18 cellular contexts compared by ENCODE assay signal in genomic region chr10:6501931-6502330, GRCh38.
DNase-seq lines count a peak whose midpoint lies in the region; ATAC-seq and TF ChIP-seq lines count a peak whose summit lies in the region.
"Had no signal": no experiment of that assay in that cellular context is flagged by ENCODE, and none has a peak within 500 bp of the region (broad histone marks: within the 10 kb centered on the region; RNA-seq: fewer than 3 reads in every experiment).

No MANE protein-coding gene starts in this region.

- CTCF ChIA-PET in Calu3 (lab: Charles Lee), result no interaction called here
- CTCF ChIA-PET in naive thymus-derived CD4-positive, alpha-beta T cell (lab: Charles Lee), result no interaction called here
- CTCF ChIA-PET in CD8-positive, alpha-beta T cell (lab: Charles Lee), result interaction anchor here (0.7 to 1.3 kb wide), 4 partner anchors 28 to 784 kb away, joined by 3 to 5 read pairs (median 4); no protein-coding TSS in a partner anchor

- peaks cover 15 to 35% of the 10 kb centered on the region in 2 donors for H3K4me1 ChIP-seq in naive thymus-derived CD4-positive, alpha-beta T cell (ENCODE audit: control insufficient read depth in 2 of 2, insufficient read depth in 2 of 2, low read length in 2 of 2)
- H3K4me1 ChIP-seq in CD8-positive, alpha-beta T cell (ENCODE audit: insufficient read depth, low read length), result peaks cover 16% of the 10 kb centered on the region
- H3K4me1 ChIP-seq: ascending aorta, upper lobe of right lung had no signal

- peaks cover 57% of the 10 kb centered on the region for H3K27me3 Mint-ChIP-seq in Calu3 (ENCODE audit: unreplicated experiment)
- no peaks in the 10 kb centered on the region for H3K27me3 Mint-ChIP-seq in activated naive CD8-positive, alpha-beta T cell treated with anti-CD3 and anti-CD28 coated beads, Interleukin-2, amount 50 U/mL, for 24 hours
- no peaks in the 10 kb centered on the region for H3K27me3 Mint-ChIP-seq in naive thymus-derived CD4-positive, alpha-beta T cell
- H3K27me3 Mint-ChIP-seq in CD8-positive, alpha-beta T cell (ENCODE audit: low read depth), result no peaks in the 10 kb centered on the region

- peak; percentile 24 for DNase-seq in Calu3
- peak; percentile 29 for DNase-seq in M059J (ENCODE audit: low read depth)
- no peak for DNase-seq in activated naive CD8-positive, alpha-beta T cell treated with anti-CD3 and anti-CD28 coated beads, Interleukin-2, amount 50 U/mL, for 24 hours
- DNase-seq in naive thymus-derived CD4-positive, alpha-beta T cell, result no peak
- DNase-seq in stimulated activated naive CD4-positive, alpha-beta T cell treated with Interleukin-2 at 50 U/mL for 16 hours (lab: John Stamatoyannopoulos, UW), result no peak
- DNase-seq in CD8-positive, alpha-beta T cell, result no peak
- DNase-seq in medulla oblongata (ENCODE audit: extremely low spot score), result no peak
- DNase-seq: effector CD4-positive, alpha-beta T cell; mesendoderm; NCI-H1417 treated with DMSO at 0.1 percent for 48 hours; NCI-H526; Right ventricle myocardium superior; stimulated activated CD4-positive, alpha-beta T cell treated with anti-CD3 and anti-CD28 coated beads, Interleukin-2, amount 100 ng/mL, for 48 hours; upper lobe of right lung had no signal

- H3K9me3 Mint-ChIP-seq in Calu3 (ENCODE audit: low read depth, unreplicated experiment), result no peaks in the 10 kb centered on the region
- no peaks in the 10 kb centered on the region for H3K9me3 Mint-ChIP-seq in activated naive CD8-positive, alpha-beta T cell treated with anti-CD3 and anti-CD28 coated beads, Interleukin-2, amount 50 U/mL, for 24 hours
- H3K9me3 Mint-ChIP-seq in naive thymus-derived CD4-positive, alpha-beta T cell, result peaks cover 0 to 11% (median 0%) of the 10 kb centered on the region in 11 donors
- peaks cover 5% of the 10 kb centered on the region for H3K9me3 Mint-ChIP-seq in CD8-positive, alpha-beta T cell
- H3K9me3 Mint-ChIP-seq: nephron had no signal

- peak overlapping the region; percentile 8 for H3K4me3 Mint-ChIP-seq in Calu3 (ENCODE audit: low read depth, unreplicated experiment)
- peak overlapping the region; percentile 36 for H3K4me3 Mint-ChIP-seq in activated naive CD8-positive, alpha-beta T cell treated with anti-CD3 and anti-CD28 coated beads, Interleukin-2, amount 50 U/mL, for 24 hours
- no peak overlapping the region for H3K4me3 Mint-ChIP-seq in naive thymus-derived CD4-positive, alpha-beta T cell
- no peak overlapping the region for H3K4me3 Mint-ChIP-seq in CD8-positive, alpha-beta T cell
- H3K4me3 Mint-ChIP-seq: nephron had no signal

- H3K27ac Mint-ChIP-seq in Calu3 (ENCODE audit: unreplicated experiment), result peak overlapping the region; percentile 1
- peak overlapping the region; percentile 91 for H3K27ac Mint-ChIP-seq in activated naive CD8-positive, alpha-beta T cell treated with anti-CD3 and anti-CD28 coated beads, Interleukin-2, amount 50 U/mL, for 24 hours
- H3K27ac Mint-ChIP-seq in naive thymus-derived CD4-positive, alpha-beta T cell, result peak overlapping the region; percentile 19 to 92 (median 79)
- no peak overlapping the region for H3K27ac Mint-ChIP-seq in CD8-positive, alpha-beta T cell
- H3K27ac Mint-ChIP-seq: nephron had no signal

- H3K36me3 Mint-ChIP-seq in Calu3 (ENCODE audit: insufficient read depth, unreplicated experiment), result no peaks in the 10 kb centered on the region
- H3K36me3 Mint-ChIP-seq in activated naive CD8-positive, alpha-beta T cell treated with anti-CD3 and anti-CD28 coated beads, Interleukin-2, amount 50 U/mL, for 24 hours (ENCODE audit: low read depth), result peaks cover 63% of the 10 kb centered on the region
- peaks cover 31 to 63% (median 47%) of the 10 kb centered on the region in 5 donors for H3K36me3 Mint-ChIP-seq in naive thymus-derived CD4-positive, alpha-beta T cell
- H3K36me3 Mint-ChIP-seq in CD8-positive, alpha-beta T cell, result peaks cover 64% of the 10 kb centered on the region

- H3K9me3 ChIP-seq in naive thymus-derived CD4-positive, alpha-beta T cell (ENCODE audit: control insufficient read depth in 2 of 3, low read length in 3 of 3), result no peaks in the 10 kb centered on the region
- H3K9me3 ChIP-seq in CD8-positive, alpha-beta T cell (ENCODE audit: low read length), result no peaks in the 10 kb centered on the region
- H3K9me3 ChIP-seq: ascending aorta, upper lobe of right lung had no signal

- H3K27ac ChIP-seq in naive thymus-derived CD4-positive, alpha-beta T cell (ENCODE audit: low read depth, low read length), result no peak overlapping the region
- no peak overlapping the region for H3K27ac ChIP-seq in CD8-positive, alpha-beta T cell (ENCODE audit: low read depth, low read length)
- H3K27ac ChIP-seq: ascending aorta, skin epidermis, upper lobe of right lung, VCaP had no signal

- H3K4me1 Mint-ChIP-seq in Calu3 (ENCODE audit: low read depth, unreplicated experiment), result peaks cover 19% of the 10 kb centered on the region
- H3K4me1 Mint-ChIP-seq in activated naive CD8-positive, alpha-beta T cell treated with anti-CD3 and anti-CD28 coated beads, Interleukin-2, amount 50 U/mL, for 24 hours, result peaks cover 64% of the 10 kb centered on the region
- H3K4me1 Mint-ChIP-seq in naive thymus-derived CD4-positive, alpha-beta T cell, result peaks cover 38 to 62% (median 49%) of the 10 kb centered on the region in 7 donors
- H3K4me1 Mint-ChIP-seq in CD8-positive, alpha-beta T cell (ENCODE audit: low read depth), result peaks cover 40% of the 10 kb centered on the region
- H3K4me1 Mint-ChIP-seq: nephron had no signal

- ATAC-seq in activated naive CD8-positive, alpha-beta T cell treated with anti-CD3 and anti-CD28 coated beads, Interleukin-2, amount 50 U/mL, for 24 hours, result no peak
- ATAC-seq in naive thymus-derived CD4-positive, alpha-beta T cell, result no peak
- no peak for ATAC-seq in CD8-positive, alpha-beta T cell
- ATAC-seq: upper lobe of right lung had no signal

- H3K36me3 ChIP-seq in naive thymus-derived CD4-positive, alpha-beta T cell (ENCODE audit: control insufficient read depth in 2 of 3, insufficient read depth in 3 of 3, low read length in 3 of 3), result peaks cover 19 to 59% (median 22%) of the 10 kb centered on the region in 3 experiments
- H3K36me3 ChIP-seq in CD8-positive, alpha-beta T cell (ENCODE audit: insufficient read depth, low read length), result peaks cover 25% of the 10 kb centered on the region
- H3K36me3 ChIP-seq: ascending aorta, upper lobe of right lung had no signal

- POLR2A ChIA-PET in naive thymus-derived CD4-positive, alpha-beta T cell (lab: Charles Lee), result interaction anchor here (0.7 kb wide), 1 partner anchor 1109 kb away, joined by 3 read pairs; no protein-coding TSS in a partner anchor
- POLR2A ChIA-PET in CD8-positive, alpha-beta T cell (lab: Charles Lee), result interaction anchor here (0.8 to 1.8 kb wide), 2 partner anchors 28 to 85 kb away, joined by 3 to 5 read pairs; no protein-coding TSS in a partner anchor

- no peak for TF ChIP-seq CTCF in Calu3 (IDR thresholded peaks at IDR 0.05; ENCODE audit: unreplicated experiment)
- TF ChIP-seq CTCF in CD8-positive, alpha-beta T cell (IDR thresholded peaks at IDR 0.05), result no peak

- no peaks in the 10 kb centered on the region for H3K27me3 ChIP-seq in naive thymus-derived CD4-positive, alpha-beta T cell (ENCODE audit: control insufficient read depth in 2 of 2, insufficient read depth in 2 of 2, low read length in 2 of 2)
- H3K27me3 ChIP-seq in CD8-positive, alpha-beta T cell (ENCODE audit: insufficient read depth, low read length), result no peaks in the 10 kb centered on the region
- H3K27me3 ChIP-seq: ascending aorta, upper lobe of right lung had no signal

- H3K4me3 ChIP-seq in naive thymus-derived CD4-positive, alpha-beta T cell (ENCODE audit: low read length), result no peak overlapping the region
- no peak overlapping the region for H3K4me3 ChIP-seq in CD8-positive, alpha-beta T cell (ENCODE audit: low read depth, low read length)
- H3K4me3 ChIP-seq: ascending aorta, skin epidermis, upper lobe of right lung had no signal

- BruUV-seq in Calu3 (replicated peaks; lab: Mats Ljungman, UMichigan), result no TSS peak

- intact Hi-C loops in Calu3 (cut with micrococcal nuclease; ENCODE audit: unreplicated experiment), result no loop called here
- intact Hi-C loops in naive thymus-derived CD4-positive, alpha-beta T cell (cut with micrococcal nuclease), result no loop called here
- intact Hi-C loops in CD8-positive, alpha-beta T cell (cut with DNase I, micrococcal nuclease), result no loop called here

Comparison
In these comparisons a context has a peak if more than half of its experiments do, and no peak if none do; other contexts are left out.
1. DNase-seq: peak in Calu3 (single experiment) and M059J (single experiment); none in activated naive CD8-positive, alpha-beta T cell treated with anti-CD3 and anti-CD28 coated beads, Interleukin-2, amount 50 U/mL, for 24 hours (single experiment), naive thymus-derived CD4-positive, alpha-beta T cell (0 of 9), stimulated activated naive CD4-positive, alpha-beta T cell treated with Interleukin-2 at 50 U/mL for 16 hours (single experiment), CD8-positive, alpha-beta T cell (0 of 7) and medulla oblongata (single experiment).
2. H3K4me3 Mint-ChIP-seq: peak in Calu3 (single experiment) and activated naive CD8-positive, alpha-beta T cell treated with anti-CD3 and anti-CD28 coated beads, Interleukin-2, amount 50 U/mL, for 24 hours (single experiment); none in naive thymus-derived CD4-positive, alpha-beta T cell (0 of 10) and CD8-positive, alpha-beta T cell (single experiment).